Comparison of ENCODE assay signal across 23 cellular contexts in the genomic region with DNA sequence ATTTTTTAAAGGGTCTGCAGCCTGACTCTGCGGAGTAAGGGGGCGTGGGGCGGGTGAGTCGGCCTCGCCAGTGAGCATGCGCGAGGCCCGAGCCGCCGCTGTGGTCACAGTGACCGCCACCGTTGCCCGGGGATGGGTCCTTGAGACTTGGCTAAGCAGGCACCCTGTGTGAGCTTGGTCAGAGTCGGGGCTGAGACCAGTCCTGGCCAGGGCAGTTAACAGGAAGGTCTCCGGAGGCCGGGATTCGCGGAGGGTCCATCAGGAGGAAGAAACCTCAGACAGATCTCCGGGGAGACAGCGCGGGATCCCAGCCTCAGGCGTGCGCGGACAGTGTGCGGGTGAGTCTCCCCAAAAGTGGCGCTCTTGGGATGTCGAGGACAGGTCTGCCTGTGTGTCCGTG.
DNase-seq lines count a peak whose midpoint lies in the region; ATAC-seq, FAIRE-seq and TF ChIP-seq lines count a peak whose summit lies in the region.
"Had no signal": no experiment of that assay in that cellular context is flagged by ENCODE, and none has a peak within 500 bp of the region (broad histone marks: within the 10 kb centered on the region; RNA-seq: fewer than 3 reads in every experiment).

No MANE protein-coding gene starts in this region.

- H3K36me3 Mint-ChIP-seq in type B pancreatic cell (no peaks in the 10 kb centered on the region), MCF 10A (ENCODE audit: insufficient read depth, unreplicated experiment) (no peaks in the 10 kb centered on the region)
- H3K36me3 Mint-ChIP-seq in activated naive CD4-positive, alpha-beta T cell treated with anti-CD3 and anti-CD28 coated beads for 36 hours (ENCODE audit: low read depth), result no peaks in the 10 kb centered on the region

- CTCF ChIA-PET in activated naive CD4-positive, alpha-beta T cell treated with anti-CD3 and anti-CD28 coated beads for 36 hours (lab: Charles Lee), result no interaction called here
- CTCF ChIA-PET in MCF 10A (lab: Yijun Ruan, JAX), result no interaction called here

- H3K9ac ChIP-seq in kidney (ENCODE audit: low read length in 2 of 2), result no peak overlapping the region

- FAIRE-seq in kidney (lab: Jason Lieb, UNC), result no peak
- FAIRE-seq: A204.1 had no signal

- POLR2A ChIA-PET in MCF 10A (lab: Yijun Ruan, JAX), result no interaction called here

- H3K27ac ChIP-seq in left ventricle myocardium inferior (replicated peaks) (no peak overlapping the region), RWPE2 (ENCODE audit: poor library complexity, severe bottlenecking) (no peak overlapping the region), kidney (ENCODE audit: low read depth in 2 of 2, low read length in 2 of 2) (no peak overlapping the region)

- ATAC-seq in Right ventricle myocardium superior (ENCODE audit: poor library complexity), result no peak
- no peak for ATAC-seq in RWPE2 (ENCODE audit: low read depth)
- ATAC-seq: Panc1 had no signal

- H3K36me3 ChIP-seq in left ventricle myocardium inferior (no peaks in the 10 kb centered on the region), RWPE2 (ENCODE audit: low read depth) (no peaks in the 10 kb centered on the region), kidney (ENCODE audit: control insufficient read depth in 1 of 2, insufficient read depth in 2 of 2, low read length in 2 of 2) (no peaks in the 10 kb centered on the region)
- H3K36me3 ChIP-seq: BE2C, MG63 had no signal

- H3K9me3 Mint-ChIP-seq in type B pancreatic cell (no peaks in the 10 kb centered on the region), MCF 10A (ENCODE audit: unreplicated experiment) (no peaks in the 10 kb centered on the region)
- H3K9me3 Mint-ChIP-seq in activated naive CD4-positive, alpha-beta T cell treated with anti-CD3 and anti-CD28 coated beads for 36 hours, result no peaks in the 10 kb centered on the region

- H3K27me3 Mint-ChIP-seq in type B pancreatic cell, result no peaks in the 10 kb centered on the region
- H3K27me3 Mint-ChIP-seq in activated naive CD4-positive, alpha-beta T cell treated with anti-CD3 and anti-CD28 coated beads for 36 hours (ENCODE audit: low read depth), result no peaks in the 10 kb centered on the region
- no peaks in the 10 kb centered on the region for H3K27me3 Mint-ChIP-seq in MCF 10A (ENCODE audit: insufficient read depth, unreplicated experiment)

- H3K4me1 ChIP-seq in left ventricle myocardium inferior, result no peaks in the 10 kb centered on the region
- no peaks in the 10 kb centered on the region for H3K4me1 ChIP-seq in RWPE2 (ENCODE audit: insufficient read depth, poor library complexity, severe bottlenecking)
- no peaks in the 10 kb centered on the region for H3K4me1 ChIP-seq in kidney (ENCODE audit: control insufficient read depth in 1 of 2, insufficient read depth in 1 of 2, low read depth in 1 of 2, low read length in 2 of 2)
- H3K4me1 ChIP-seq: BE2C had no signal

- TF ChIP-seq CTCF in left ventricle myocardium inferior (IDR thresholded peaks at IDR 0.05; ENCODE audit: borderline replicate concordance) (no peak), RWPE2 (IDR thresholded peaks at IDR 0.05; ENCODE audit: poor library complexity, severe bottlenecking) (no peak), kidney (IDR thresholded peaks at IDR 0.05; ENCODE audit: borderline replicate concordance, extremely low read depth, insufficient read depth) (no peak), type B pancreatic cell (conservative IDR thresholded peaks at IDR 0.05) (no peak), MCF 10A (IDR thresholded peaks at IDR 0.05; ENCODE audit: unreplicated experiment) (no peak)

- H3K4me3 ChIP-seq in left ventricle myocardium inferior (no peak overlapping the region), RWPE2 (ENCODE audit: severe bottlenecking) (no peak overlapping the region), kidney (ENCODE audit: low read length in 2 of 2) (no peak overlapping the region)
- H3K4me3 ChIP-seq: MG63 had no signal

- no peaks in the 10 kb centered on the region for H3K4me1 Mint-ChIP-seq in type B pancreatic cell (ENCODE audit: unreplicated experiment)
- H3K4me1 Mint-ChIP-seq in activated naive CD4-positive, alpha-beta T cell treated with anti-CD3 and anti-CD28 coated beads for 36 hours (ENCODE audit: low read depth), result no peaks in the 10 kb centered on the region
- no peaks in the 10 kb centered on the region for H3K4me1 Mint-ChIP-seq in MCF 10A (ENCODE audit: insufficient read depth, unreplicated experiment)
- H3K4me1 Mint-ChIP-seq: H9 had no signal

- intact Hi-C loops in Right ventricle myocardium superior (cut with DNase I) (no loop called here), left ventricle myocardium inferior (cut with micrococcal nuclease) (no loop called here), kidney (cut with DNase I) (no loop called here), MCF 10A (cut with micrococcal nuclease) (no loop called here)
- intact Hi-C loops in activated naive CD4-positive, alpha-beta T cell treated with anti-CD3 and anti-CD28 coated beads for 36 hours (cut with micrococcal nuclease), result no loop called here

- H3K4me3 Mint-ChIP-seq in type B pancreatic cell (no peak overlapping the region), MCF 10A (ENCODE audit: unreplicated experiment) (no peak overlapping the region)
- no peak overlapping the region for H3K4me3 Mint-ChIP-seq in activated naive CD4-positive, alpha-beta T cell treated with anti-CD3 and anti-CD28 coated beads for 36 hours
- H3K4me3 Mint-ChIP-seq: H9, HFFc6 had no signal

- H3K27ac Mint-ChIP-seq in type B pancreatic cell (no peak overlapping the region), MCF 10A (ENCODE audit: low read depth, unreplicated experiment) (no peak overlapping the region)
- no peak overlapping the region for H3K27ac Mint-ChIP-seq in activated naive CD4-positive, alpha-beta T cell treated with anti-CD3 and anti-CD28 coated beads for 36 hours
- H3K27ac Mint-ChIP-seq: H9, HFFc6 had no signal

- H3K27me3 ChIP-seq in left ventricle myocardium inferior (ENCODE audit: low read depth) (no peaks in the 10 kb centered on the region), RWPE2 (ENCODE audit: insufficient read depth, poor library complexity, severe bottlenecking) (no peaks in the 10 kb centered on the region)
- H3K27me3 ChIP-seq: BE2C, MG63 had no signal

- no TSS peak for BruUV-seq in MCF 10A (replicated peaks; lab: Mats Ljungman, UMichigan)

- peak; percentile 30 for DNase-seq in Right ventricle myocardium superior
- DNase-seq in left ventricle myocardium inferior, result no peak
- DNase-seq in RWPE2 (ENCODE audit: low spot score), result peak; percentile 39
- peak; percentile 68 for DNase-seq in kidney
- DNase-seq in type B pancreatic cell (ENCODE audit: extremely low spot score, unreplicated experiment), result peak; percentile 70
- no peak for DNase-seq in activated naive CD4-positive, alpha-beta T cell treated with anti-CD3 and anti-CD28 coated beads for 36 hours
- no peak for DNase-seq in SIG-M5 treated with dmso at 0.1 percent for 504 hours (lab: John Stamatoyannopoulos, UW; ENCODE audit: unreplicated experiment)
- DNase-seq in MCF 10A (ENCODE audit: unreplicated experiment), result no peak
- DNase-seq: BE2C; H9; HFFc6; Kasumi-1; MG63; NCI-H1092; NCI-H1436; NCI-H2029 treated with DMSO at 0.1 percent for 48 hours; NCI-H2171; NCI-H345; NCI-H524; NCI-H774; NK-92 treated with Interleukin-12 subunit alpha and Interleukin-12 subunit beta, amount 100 ng/mL, for 24 hours had no signal

- H3K9me3 ChIP-seq in left ventricle myocardium inferior (replicated peaks), result peaks cover 8% of the 10 kb centered on the region
- no peaks in the 10 kb centered on the region for H3K9me3 ChIP-seq in RWPE2 (ENCODE audit: severe bottlenecking)
- H3K9me3 ChIP-seq in kidney (ENCODE audit: control insufficient read depth in 1 of 2, low read length in 2 of 2), result no peaks in the 10 kb centered on the region
- H3K9me3 ChIP-seq: BE2C, MG63 had no signal

Comparison
In these comparisons a context has a peak if more than half of its experiments do, and no peak if none do; other contexts are left out.
1. DNase-seq: peak in Right ventricle myocardium superior (single experiment), RWPE2 (single experiment), kidney (single experiment) and type B pancreatic cell (single experiment); none in left ventricle myocardium inferior (single experiment), activated naive CD4-positive, alpha-beta T cell treated with anti-CD3 and anti-CD28 coated beads for 36 hours (single experiment), SIG-M5 treated with dmso at 0.1 percent for 504 hours (single experiment) and MCF 10A (single experiment).